In the genomic region with DNA sequence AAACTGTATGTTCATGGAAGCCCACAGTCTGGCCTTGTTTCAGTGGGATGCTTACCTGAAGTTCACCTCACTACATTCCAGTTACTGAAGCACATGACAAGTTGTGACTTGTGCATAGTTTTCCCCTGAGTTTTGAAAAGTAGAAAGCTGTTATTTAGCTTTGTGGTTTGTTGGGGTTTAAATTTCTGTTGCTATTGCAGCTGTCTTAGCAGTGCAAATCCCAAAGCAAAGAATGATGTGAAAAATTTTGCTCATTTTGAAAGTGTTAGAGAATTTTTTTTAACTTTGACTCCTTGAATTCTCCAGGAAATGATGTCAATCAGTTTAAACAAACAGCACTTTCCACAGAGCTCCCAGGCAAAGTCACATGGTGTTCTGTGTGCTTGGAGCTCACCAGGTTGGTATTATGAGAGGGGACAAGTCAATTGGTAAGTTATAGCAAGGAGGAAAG, we compare ENCODE assay signal across 9 cellular contexts.
DNase-seq lines count a peak whose midpoint lies in the region; FAIRE-seq and TF ChIP-seq lines count a peak whose summit lies in the region.
"Had no signal": no experiment of that assay in that cellular context is flagged by ENCODE, and none has a peak within 500 bp of the region (broad histone marks: within the 10 kb centered on the region; RNA-seq: fewer than 3 reads in every experiment).

No MANE protein-coding gene starts in this region.

- no peak overlapping the region for H2AFZ ChIP-seq in astrocyte (ENCODE audit: low read depth, low read length)

- H3K4me1 Mint-ChIP-seq in activated naive CD8-positive, alpha-beta T cell (ENCODE audit: low read depth), result peaks cover 61% of the 10 kb centered on the region
- H3K4me1 Mint-ChIP-seq in activated naive CD8-positive, alpha-beta T cell treated with anti-CD3 and anti-CD28 coated beads for 36 hours, result peaks cover 55% of the 10 kb centered on the region
- H3K4me1 Mint-ChIP-seq in astrocyte (ENCODE audit: low read depth, unreplicated experiment), result peaks cover 41% of the 10 kb centered on the region

- peak overlapping the region; percentile 15 for H3K4me3 Mint-ChIP-seq in activated naive CD8-positive, alpha-beta T cell
- no peak overlapping the region for H3K4me3 Mint-ChIP-seq in activated naive CD8-positive, alpha-beta T cell treated with anti-CD3 and anti-CD28 coated beads for 36 hours
- no peak overlapping the region for H3K4me3 Mint-ChIP-seq in astrocyte (ENCODE audit: unreplicated experiment)

- no peaks in the 10 kb centered on the region for H4K20me1 ChIP-seq in astrocyte (ENCODE audit: insufficient read depth, low read length)

- H3K36me3 ChIP-seq in astrocyte (ENCODE audit: insufficient read depth, low read length) (no peaks in the 10 kb centered on the region), esophagus squamous epithelium (no peaks in the 10 kb centered on the region)

- H3K4me1 ChIP-seq in astrocyte (ENCODE audit: insufficient read depth, low read length), result peaks cover 28% of the 10 kb centered on the region
- H3K4me1 ChIP-seq in esophagus squamous epithelium, result peaks cover 0 to 22% (median 16%) of the 10 kb centered on the region in 3 donors

- H3K9me3 Mint-ChIP-seq in activated naive CD8-positive, alpha-beta T cell (ENCODE audit: low read depth), result peaks cover 6% of the 10 kb centered on the region
- H3K9me3 Mint-ChIP-seq in activated naive CD8-positive, alpha-beta T cell treated with anti-CD3 and anti-CD28 coated beads for 36 hours, result peaks cover 17% of the 10 kb centered on the region
- H3K9me3 Mint-ChIP-seq in astrocyte (ENCODE audit: unreplicated experiment), result peaks cover 8% of the 10 kb centered on the region

- H3K36me3 Mint-ChIP-seq in activated naive CD8-positive, alpha-beta T cell, result peaks cover 5% of the 10 kb centered on the region
- H3K36me3 Mint-ChIP-seq in activated naive CD8-positive, alpha-beta T cell treated with anti-CD3 and anti-CD28 coated beads for 36 hours, result peaks cover 18% of the 10 kb centered on the region
- peaks cover 2% of the 10 kb centered on the region for H3K36me3 Mint-ChIP-seq in astrocyte (ENCODE audit: low read depth, unreplicated experiment)

- H3K27ac Mint-ChIP-seq in activated naive CD8-positive, alpha-beta T cell, result peak overlapping the region; percentile 36
- no peak overlapping the region for H3K27ac Mint-ChIP-seq in activated naive CD8-positive, alpha-beta T cell treated with anti-CD3 and anti-CD28 coated beads for 36 hours
- peak overlapping the region; percentile 97 for H3K27ac Mint-ChIP-seq in astrocyte (ENCODE audit: unreplicated experiment)

- H3K27me3 ChIP-seq in astrocyte (ENCODE audit: insufficient read depth, low read length) (no peaks in the 10 kb centered on the region), esophagus squamous epithelium (no peaks in the 10 kb centered on the region)

- no peaks in the 10 kb centered on the region for H3K27me3 Mint-ChIP-seq in activated naive CD8-positive, alpha-beta T cell
- no peaks in the 10 kb centered on the region for H3K27me3 Mint-ChIP-seq in activated naive CD8-positive, alpha-beta T cell treated with anti-CD3 and anti-CD28 coated beads for 36 hours
- H3K27me3 Mint-ChIP-seq in astrocyte (ENCODE audit: low read depth, unreplicated experiment), result no peaks in the 10 kb centered on the region

- H3K9me3 ChIP-seq in astrocyte (ENCODE audit: insufficient read depth, low read depth, low read length) (peaks cover 7% of the 10 kb centered on the region), esophagus squamous epithelium (peaks cover 0 to 11% (median 7%) of the 10 kb centered on the region in 3 donors)

- no peaks in the 10 kb centered on the region for H3K79me2 ChIP-seq in astrocyte (ENCODE audit: insufficient read depth, low read length)

- no peak for FAIRE-seq in astrocyte (lab: Jason Lieb, UNC)

- intact Hi-C loops in esophagus squamous epithelium (cut with DNase I), result no loop called here

- peak overlapping the region; percentile 71 for H3K9ac ChIP-seq in astrocyte (ENCODE audit: low read length)

- no peak for DNase-seq in activated naive CD8-positive, alpha-beta T cell treated with anti-CD3 and anti-CD28 coated beads for 36 hours
- DNase-seq in astrocyte (ENCODE audit: low read depth) (peak; percentile 88), kidney glomerular epithelial cell (lab: John Stamatoyannopoulos, UW) (peak; percentile 63), NOMO-1 treated with DMSO at 0.1 percent for 48 hours (lab: John Stamatoyannopoulos, UW; ENCODE audit: unreplicated experiment) (no peak), esophagus squamous epithelium (lab: John Stamatoyannopoulos, UW) (no peak), NCI-H2171 (lab: John Stamatoyannopoulos, UW) (no peak), coronary artery (ENCODE audit: low spot score) (no peak)
- DNase-seq: midbrain had no signal

- TF ChIP-seq POLR2A in esophagus squamous epithelium (IDR thresholded peaks at IDR 0.05), result no peak

- TF ChIP-seq CTCF in astrocyte (IDR thresholded peaks at IDR 0.05; ENCODE audit: insufficient read depth, low read depth, low read length) (no peak), esophagus squamous epithelium (IDR thresholded peaks at IDR 0.05) (no peak), coronary artery (IDR thresholded peaks at IDR 0.05) (no peak)

- H3K4me3 ChIP-seq in astrocyte (ENCODE audit: insufficient read depth, low read depth, low read length), result no peak overlapping the region
- no peak overlapping the region for H3K4me3 ChIP-seq in esophagus squamous epithelium
- H3K4me3 ChIP-seq in coronary artery, result no peak overlapping the region

- peak overlapping the region; percentile 67 for H3K4me2 ChIP-seq in astrocyte (ENCODE audit: low read length)

- H3K27ac ChIP-seq in astrocyte (ENCODE audit: low read depth, low read length), result peak overlapping the region; percentile 88
- peak overlapping the region in 2 of 4 donors; percentile 10 to 40 for H3K27ac ChIP-seq in esophagus squamous epithelium
- no peak overlapping the region for H3K27ac ChIP-seq in coronary artery

Comparison
In these comparisons a context has a peak if more than half of its experiments do, and no peak if none do; other contexts are left out.
1. DNase-seq: peak in astrocyte (single experiment) and kidney glomerular epithelial cell (single experiment); none in activated naive CD8-positive, alpha-beta T cell treated with anti-CD3 and anti-CD28 coated beads for 36 hours (single experiment), NOMO-1 treated with DMSO at 0.1 percent for 48 hours (single experiment), esophagus squamous epithelium (single experiment), NCI-H2171 (single experiment) and coronary artery (single experiment).